Comparison of ENCODE assay signal across 11 cellular contexts in genomic region chr9:4936823-4937222, GRCh38. TPM values are rescaled to one million over a fixed set of nuclear protein-coding genes. Genes with fewer than 3 reads are reported as not detected.
DNase-seq lines count a peak whose midpoint lies in the region; ATAC-seq and TF ChIP-seq lines count a peak whose summit lies in the region.
"Had no signal": no experiment of that assay in that cellular context is flagged by ENCODE, and none has a peak within 500 bp of the region (broad histone marks: within the 10 kb centered on the region; RNA-seq: fewer than 3 reads in every experiment).

No MANE protein-coding gene starts in this region.

- no peaks in the 10 kb centered on the region for H3K9me2 ChIP-seq in PC-9 (ENCODE audit: insufficient read depth)

- no peaks in the 10 kb centered on the region for H3F3A ChIP-seq in PC-9 (ENCODE audit: insufficient read depth, low read depth)

- H4K20me1 ChIP-seq in mammary epithelial cell (ENCODE audit: insufficient read depth, low read length) (no peaks in the 10 kb centered on the region), PC-9 (ENCODE audit: insufficient read depth) (no peaks in the 10 kb centered on the region)

- no peaks in the 10 kb centered on the region for H3K27me3 Mint-ChIP-seq in natural killer cell (ENCODE audit: low read depth in 2 of 2)

- H3K4me1 ChIP-seq in mammary epithelial cell (ENCODE audit: insufficient read depth, low read length) (peaks cover 12% of the 10 kb centered on the region), PC-9 (replicated peaks; ENCODE audit: insufficient read depth) (no peaks in the 10 kb centered on the region)

- H3K79me2 ChIP-seq in mammary epithelial cell (ENCODE audit: insufficient read depth, low read length), result no peaks in the 10 kb centered on the region
- no peaks in the 10 kb centered on the region for H3K79me2 ChIP-seq in PC-9 (ENCODE audit: low read depth)

- no peaks in the 10 kb centered on the region for H3K36me3 Mint-ChIP-seq in natural killer cell

- H3K9ac ChIP-seq in mammary epithelial cell (ENCODE audit: insufficient read depth, low read length), result no peak overlapping the region

- H2AFZ ChIP-seq in mammary epithelial cell (ENCODE audit: low read depth, low read length) (no peak overlapping the region), PC-9 (no peak overlapping the region)

- DNase-seq in SIG-M5 treated with dmso at 0.1 percent for 504 hours (lab: John Stamatoyannopoulos, UW; ENCODE audit: unreplicated experiment) (peak; percentile 63), SIG-M5 (lab: John Stamatoyannopoulos, UW) (no peak), natural killer cell (no peak), mammary epithelial cell (no peak), PC-9 (no peak), NCI-H2081 treated with DMSO at 0.1 percent for 48 hours (lab: John Stamatoyannopoulos, UW) (no peak)
- DNase-seq: 8988T, activated gamma-delta T cell, mucosa of descending colon had no signal

- WGBS in mammary epithelial cell (ENCODE audit: low coverage, missing lambda C conversion rate), result 23% methylated on average over 1 of the region's 1 CpG

- no peaks in the 10 kb centered on the region for H3K9me3 Mint-ChIP-seq in natural killer cell

- H3K4me2 ChIP-seq in mammary epithelial cell (ENCODE audit: insufficient read depth, low read depth, low read length) (no peak overlapping the region), PC-9 (no peak overlapping the region)

- no peak overlapping the region for H3K4me3 ChIP-seq in mammary epithelial cell (replicated peaks in 1 of 3; ENCODE audit: insufficient read depth in 1 of 3, low read depth in 2 of 3, low read length in 3 of 3)
- H3K4me3 ChIP-seq in PC-9, result no peak overlapping the region
- H3K4me3 ChIP-seq: mucosa of descending colon had no signal

- intact Hi-C loops in natural killer cell (cut with micrococcal nuclease) (no loop called here), mammary epithelial cell (cut with micrococcal nuclease) (no loop called here), PC-9 (cut with micrococcal nuclease; ENCODE audit: unreplicated experiment) (no loop called here)

- in situ Hi-C loops in mammary epithelial cell (cut with MboI; ENCODE audit: low sequenced_read_pairs in 2 of 2), result no loop called here

- TF ChIP-seq CTCF in natural killer cell (IDR thresholded peaks at IDR 0.05), result no peak
- no peak for TF ChIP-seq CTCF in mammary epithelial cell (conservative IDR thresholded peaks at IDR 0.05 in 1 of 2, IDR thresholded peaks at IDR 0.05 in 1 of 2; ENCODE audit: extremely low read depth in 1 of 2, insufficient read depth in 1 of 2, low read depth in 1 of 2, low read length in 2 of 2)
- no peak for TF ChIP-seq CTCF in PC-9 (conservative IDR thresholded peaks at IDR 0.05)

- H3K27me3 ChIP-seq in mammary epithelial cell (ENCODE audit: insufficient read depth, low read length), result no peaks in the 10 kb centered on the region
- no peaks in the 10 kb centered on the region for H3K27me3 ChIP-seq in PC-9 (ENCODE audit: insufficient read depth, low read depth)

- H3K36me3 ChIP-seq in KOPT-K1 (ENCODE audit: insufficient read depth, low read length) (no peaks in the 10 kb centered on the region), mammary epithelial cell (ENCODE audit: insufficient read depth, low read length) (no peaks in the 10 kb centered on the region), PC-9 (ENCODE audit: low read depth) (no peaks in the 10 kb centered on the region)

- H3K4me3 Mint-ChIP-seq in natural killer cell, result peak overlapping the region; percentile 75

- BruUV-seq in mammary epithelial cell (replicated peaks; lab: Mats Ljungman, UMichigan), result no TSS peak
- BruUV-seq in PC-9 (replicated peaks; lab: Mats Ljungman, UMichigan), result no TSS peak

- ATAC-seq in GM21619 (IDR thresholded peaks at IDR 0.05; ENCODE audit: unreplicated experiment) (peak; percentile 53), natural killer cell (no peak)
- ATAC-seq: mucosa of descending colon had no signal

- H3K9me3 ChIP-seq in KOPT-K1 (ENCODE audit: insufficient read depth, low read length, poor library complexity, severe bottlenecking) (no peaks in the 10 kb centered on the region), mammary epithelial cell (replicated peaks; ENCODE audit: insufficient read depth, low read length) (no peaks in the 10 kb centered on the region), PC-9 (ENCODE audit: insufficient read depth, low read depth) (no peaks in the 10 kb centered on the region)
- H3K9me3 ChIP-seq: mucosa of descending colon had no signal

- H3K27ac ChIP-seq in KOPT-K1 (ENCODE audit: low read depth, low read length, poor library complexity, severe bottlenecking) (peak overlapping the region; percentile 10), mammary epithelial cell (ENCODE audit: insufficient read depth, low read depth, low read length) (no peak overlapping the region), PC-9 (no peak overlapping the region)

- POLR2A ChIA-PET in PC-9 (lab: Charles Lee; ENCODE audit: unreplicated experiment), result no interaction called here

- peaks cover 43% of the 10 kb centered on the region in 2 donors for H3K4me1 Mint-ChIP-seq in natural killer cell

- H3K27ac Mint-ChIP-seq in natural killer cell, result peak overlapping the region; percentile 71 to 76

- dilution Hi-C loops in mammary epithelial cell (cut with HindIII; ENCODE audit: low sequenced_read_pairs), result no loop called here

- CTCF ChIA-PET in mammary epithelial cell (lab: Charles Lee; ENCODE audit: low non-redundant PET) (no interaction called here), PC-9 (lab: Charles Lee) (no interaction called here)

RNA-seq across cellular contexts. Expression of gene JAK2, which starts 48.2 kb away (rescaled TPM):
- total RNA-seq in natural killer cell, result 10 to 100 TPM; 20.8 to 43.9 (median 30.0) TPM
- total RNA-seq in mammary epithelial cell, result 1 to 10 TPM; 5.7 to 6.2 TPM
- 1.7 TPM for polyA plus RNA-seq in mammary epithelial cell
- 11.4 TPM for polyA minus RNA-seq in mammary epithelial cell
- 2.7 and 4.9 TPM in 2 replicates for total RNA-seq in PC-9 (2021)
